Comparison of ENCODE assay signal across 7 cellular contexts in the genomic region with DNA sequence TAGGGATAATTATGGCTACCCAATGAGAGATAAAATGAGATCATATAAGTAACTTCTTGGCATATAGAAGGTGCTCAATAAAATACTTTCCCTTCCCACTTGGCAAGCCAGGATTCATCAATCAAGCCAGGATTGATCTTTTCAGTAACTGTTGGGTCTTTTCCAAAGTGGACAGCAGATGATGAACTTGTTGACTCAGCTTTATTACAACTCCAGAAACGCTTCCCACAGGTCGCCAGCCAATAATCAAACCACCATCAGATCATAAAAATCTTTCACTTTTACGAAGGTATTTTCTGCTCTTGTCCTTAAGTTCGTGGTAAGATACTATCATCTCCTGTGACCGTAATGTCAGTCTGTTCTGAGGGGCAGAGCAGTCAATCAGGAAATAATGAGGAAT.
"Had no signal": no experiment of that assay in that cellular context is flagged by ENCODE, and none has a peak within 500 bp of the region (broad histone marks: within the 10 kb centered on the region; RNA-seq: fewer than 3 reads in every experiment).

No MANE protein-coding gene starts in this region.

- FAIRE-seq: H1, H54 had no signal

- DNase-seq: H9, HCEC 1CT, KG1 had no signal

- H3K4me2 ChIP-seq: GM23338 had no signal

- H3K4me3 ChIP-seq: GM23338 had no signal

- H3K27ac ChIP-seq: HL-60 had no signal

- H2AFZ ChIP-seq: GM23338 had no signal

- ATAC-seq: GM23338 had no signal
